ENCODE assay signal across 10 cellular contexts in the genomic region with DNA sequence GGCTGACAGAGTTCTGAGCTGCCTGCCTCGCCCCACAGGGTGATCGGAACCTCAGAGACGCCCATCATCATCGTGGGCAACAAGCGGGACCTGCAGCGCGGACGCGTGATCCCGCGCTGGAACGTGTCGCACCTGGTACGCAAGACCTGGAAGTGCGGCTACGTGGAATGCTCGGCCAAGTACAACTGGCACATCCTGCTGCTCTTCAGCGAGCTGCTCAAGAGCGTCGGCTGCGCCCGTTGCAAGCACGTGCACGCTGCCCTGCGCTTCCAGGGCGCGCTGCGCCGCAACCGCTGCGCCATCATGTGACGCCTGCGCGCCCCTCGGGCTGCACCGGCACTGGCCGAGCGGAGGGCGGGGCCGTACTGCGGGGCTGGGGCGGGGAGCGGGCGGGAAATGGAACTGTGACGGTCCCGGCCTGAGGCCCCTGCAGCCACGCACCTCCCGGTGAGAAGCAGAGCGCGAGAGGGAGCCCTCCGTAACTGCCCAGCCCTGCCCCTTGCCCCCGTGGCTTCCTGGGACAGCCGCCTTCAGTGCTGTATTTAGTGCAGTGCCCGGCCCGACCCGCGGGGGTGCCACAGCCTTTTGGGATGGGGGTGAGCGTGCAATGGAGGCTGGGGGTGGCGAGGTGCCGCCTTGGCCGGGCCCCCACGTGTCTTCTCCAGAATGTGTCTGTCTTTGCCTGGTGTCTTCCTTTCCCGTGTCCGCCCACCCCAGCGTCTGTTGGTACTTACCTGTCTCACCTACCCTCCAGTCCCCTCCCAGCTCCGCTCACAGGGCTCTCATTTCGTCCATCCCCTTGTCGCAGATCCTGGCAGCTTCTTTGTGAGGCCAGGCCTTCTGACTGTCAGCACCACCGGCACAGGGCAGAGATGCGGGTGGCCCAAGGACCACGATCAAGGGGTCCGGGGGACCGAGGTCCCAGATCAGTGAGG. TPM values are rescaled to one million over a fixed set of nuclear protein-coding genes. Genes with fewer than 3 reads are reported as not detected.
DNase-seq lines count a peak whose midpoint lies in the region; ATAC-seq and TF ChIP-seq lines count a peak whose summit lies in the region.
"Had no signal": no experiment of that assay in that cellular context is flagged by ENCODE, and none has a peak within 500 bp of the region (broad histone marks: within the 10 kb centered on the region; RNA-seq: fewer than 3 reads in every experiment).

No MANE protein-coding gene starts in this region.

- H3K36me3 Mint-ChIP-seq in T-cell: no peaks in the 10 kb centered on the region
- H3K36me3 Mint-ChIP-seq in osteocyte (ENCODE audit: unreplicated experiment): no peaks in the 10 kb centered on the region

- H3K4me1 Mint-ChIP-seq in T-cell (peaks cover 5 to 10% (median 9%) of the 10 kb centered on the region in 3 donors), osteocyte (ENCODE audit: unreplicated experiment) (peaks cover 9% of the 10 kb centered on the region)

- peak in 2 of 9 donors; percentile 4 for TF ChIP-seq CTCF in heart right ventricle (IDR thresholded peaks at IDR 0.05)
- TF ChIP-seq CTCF in retinal pigment epithelial cell (conservative IDR thresholded peaks at IDR 0.05; ENCODE audit: low read depth, low read length): peak; percentile 12
- TF ChIP-seq CTCF in osteocyte (IDR thresholded peaks at IDR 0.05): no peak
- TF ChIP-seq CTCF in tibial nerve (IDR thresholded peaks at IDR 0.05): no peak

- H3K9me3 Mint-ChIP-seq in T-cell: no peaks in the 10 kb centered on the region
- no peaks in the 10 kb centered on the region for H3K9me3 Mint-ChIP-seq in osteocyte (ENCODE audit: unreplicated experiment)

- no peak for TF ChIP-seq POLR2A in tibial nerve (IDR thresholded peaks at IDR 0.05)

- H3K4me3 Mint-ChIP-seq in T-cell (peak overlapping the region; percentile 56 to 69 (median 59)), osteocyte (ENCODE audit: unreplicated experiment) (no peak overlapping the region)

- H3K4me1 ChIP-seq in heart right ventricle (peaks cover 0 to 12% (median 8%) of the 10 kb centered on the region in 9 donors), tibial nerve (peaks cover 0 to 11% (median 3%) of the 10 kb centered on the region in 4 donors)

- no peak for TF ChIP-seq EP300 in tibial nerve (IDR thresholded peaks at IDR 0.05)

- no peaks in the 10 kb centered on the region for H3K9me3 ChIP-seq in heart right ventricle
- no peaks in the 10 kb centered on the region for H3K9me3 ChIP-seq in tibial nerve

- intact Hi-C loops in heart right ventricle (cut with DNase I): loop anchor here in 5 of 10 donors (10.0 kb wide), 4 partner anchors 426 to 576 kb away; no protein-coding TSS in a partner anchor

- no peaks in the 10 kb centered on the region for H3K36me3 ChIP-seq in heart right ventricle
- no peaks in the 10 kb centered on the region for H3K36me3 ChIP-seq in tibial nerve

- CTCF ChIA-PET in T-cell (lab: Charles Lee): interaction anchor here in 1 of 2 donors (0.5 to 0.6 kb wide), 2 partner anchors 63 to 561 kb away, joined by 3 to 8 read pairs; no protein-coding TSS in a partner anchor

- H3K27ac Mint-ChIP-seq in T-cell: no peak overlapping the region
- H3K27ac Mint-ChIP-seq in osteocyte (ENCODE audit: unreplicated experiment): no peak overlapping the region

- peaks cover 0 to 47% (median 35%) of the 10 kb centered on the region in 7 donors for H3K27me3 ChIP-seq in heart right ventricle
- H3K27me3 ChIP-seq in tibial nerve: peaks cover 0 to 55% of the 10 kb centered on the region in 2 donors

- peak; percentile 60 to 78 (median 64) for ATAC-seq in T-cell (replicated peaks in 1 of 4)
- ATAC-seq in heart right ventricle: peak; percentile 31 to 62 (median 44)
- ATAC-seq in HG02588 (IDR thresholded peaks at IDR 0.05; ENCODE audit: unreplicated experiment): no peak

- H3K4me3 ChIP-seq in heart right ventricle: peak overlapping the region in 7 of 10 donors; percentile 13 to 41 (median 22)
- H3K4me3 ChIP-seq in retinal pigment epithelial cell (ENCODE audit: low read length): no peak overlapping the region
- H3K4me3 ChIP-seq in tibial nerve: peak overlapping the region in 1 of 4 donors; percentile 1

- H3K27ac ChIP-seq in heart right ventricle: no peak overlapping the region
- H3K27ac ChIP-seq in tibial nerve: no peak overlapping the region

- POLR2A ChIA-PET in T-cell (lab: Charles Lee): interaction anchor here in 1 of 2 donors (0.6 kb wide), 1 partner anchor 546 kb away, joined by 3 read pairs; no protein-coding TSS in a partner anchor

- WGBS in heart right ventricle, 2 donors: 16 to 17% methylated on average over 73 of the region's 73 CpGs
- WGBS in tibial nerve, 2 donors: 27 to 37% methylated on average over 32 to 38 of the region's 73 CpGs

- DNase-seq in NCI-H146 (lab: John Stamatoyannopoulos, UW) (peak; percentile 57), NCI-H146 treated with DMSO at 0.1 percent for 48 hours (lab: John Stamatoyannopoulos, UW; ENCODE audit: unreplicated experiment) (no peak), T-cell (peak in 7 of 34 experiments; percentile 4 to 24 (median 19)), heart right ventricle (no peak), retinal pigment epithelial cell (ENCODE audit: low read depth) (no peak), osteocyte (ENCODE audit: extremely low spot score, unreplicated experiment) (no peak), tibial nerve (ENCODE audit: low spot score in 2 of 2) (no peak)
- DNase-seq: NCI-H1048 had no signal

- H3K27me3 Mint-ChIP-seq in T-cell (peaks cover 22 to 39% of the 10 kb centered on the region in 2 donors), osteocyte (ENCODE audit: unreplicated experiment) (peaks cover 32% of the 10 kb centered on the region)

RNA-seq across cellular contexts. Expression of a gene that starts 9.8 kb away (rescaled TPM):
- under 1 TPM; 0.38 to 0.56 (median 0.39) TPM for total RNA-seq in T-cell
- total RNA-seq in heart right ventricle: 10 to 100 TPM in 9 of 10 donors, 1 to 10 TPM in 1; 9.0 to 26.2 (median 11.9) TPM
- polyA plus RNA-seq in heart right ventricle: 1 to 10 TPM; 3.9 to 6.9 TPM
- total RNA-seq in osteocyte: 15.6 and 16.2 TPM in 2 replicates
- 10 to 100 TPM in 3 of 4 donors, 1 to 10 TPM in 1; 8.4 to 25.3 (median 21.9) TPM for total RNA-seq in tibial nerve

RNA-seq across cellular contexts. Expression of a gene that starts 11.8 kb away (rescaled TPM):
- total RNA-seq in T-cell (under 1 TPM in 4 of 5 donors, not detected in 1; 0.07 to 0.26 (median 0.21) TPM), heart right ventricle (under 1 TPM in 6 of 10 donors, not detected in 4; 0.09 to 0.89 (median 0.14) TPM), osteocyte (not detected in 2 replicates), tibial nerve (1 to 10 TPM in 3 of 4 donors, under 1 TPM in 1; 0.84 to 1.4 (median 1.1) TPM)
- polyA plus RNA-seq in heart right ventricle: under 1 TPM; 0.03 to 0.15 TPM

RNA-seq across cellular contexts. Expression of a gene that starts 19.4 kb away (rescaled TPM):
- not detected for total RNA-seq in T-cell
- total RNA-seq in heart right ventricle: not detected
- not detected for polyA plus RNA-seq in heart right ventricle
- not detected in 2 replicates for total RNA-seq in osteocyte
- total RNA-seq in tibial nerve: not detected
- polyA plus RNA-seq: keratinocyte had no signal

RNA-seq across cellular contexts. Expression of a gene that starts 54.2 kb away (rescaled TPM):
- 10 to 100 TPM in 2 of 5 donors, 1 to 10 TPM in 3; 3.4 to 11.4 (median 6.9) TPM for total RNA-seq in T-cell
- 1 to 10 TPM; 1.4 to 3.4 (median 1.9) TPM for total RNA-seq in heart right ventricle
- 1 to 10 TPM; 5.4 to 7.4 TPM for polyA plus RNA-seq in heart right ventricle
- total RNA-seq in osteocyte: 0.73 and 0.75 TPM in 2 replicates
- total RNA-seq in tibial nerve: 100 to 1,000 TPM in 3 of 4 donors, 10 to 100 TPM in 1; 71.7 to 174 (median 136) TPM

Comparison
In these comparisons a context has a peak if more than half of its experiments do, and no peak if none do; other contexts are left out.
1. RNA of a gene that starts 9.8 kb away (total RNA-seq): 8.4 to 25.3 TPM in tibial nerve, 15.6 to 16.2 TPM in osteocyte and 9.0 to 26.2 TPM in heart right ventricle; 0.38 to 0.56 TPM in T-cell; every median in the first group is over 4 times any median in the second.